In genomic region chr11:12179521-12179920, GRCh38 we compare ENCODE assay signal across 9 cellular contexts.
DNase-seq lines count a peak whose midpoint lies in the region; ATAC-seq lines count a peak whose summit lies in the region.
"Had no signal": no experiment of that assay in that cellular context is flagged by ENCODE, and none has a peak within 500 bp of the region (broad histone marks: within the 10 kb centered on the region; RNA-seq: fewer than 3 reads in every experiment).

No MANE protein-coding gene starts in this region.

- H3K9me3 Mint-ChIP-seq in CD4-positive, alpha-beta memory T cell, result no peaks in the 10 kb centered on the region
- H3K9me3 Mint-ChIP-seq in naive thymus-derived CD4-positive, alpha-beta T cell, result no peaks in the 10 kb centered on the region

- CTCF ChIA-PET in CD4-positive, alpha-beta memory T cell (lab: Charles Lee; ENCODE audit: partially characterized antibody), result interaction anchor here (1.1 to 1.5 kb wide), 2 partner anchors 20 to 57 kb away, joined by 3 read pairs; no protein-coding TSS in a partner anchor
- CTCF ChIA-PET in naive thymus-derived CD4-positive, alpha-beta T cell (lab: Charles Lee), result interaction anchor here (1.0 kb wide), 1 partner anchor 10 kb away, joined by 3 read pairs; no protein-coding TSS in a partner anchor

- DNase-seq in CD4-positive, alpha-beta memory T cell, result no peak
- DNase-seq in NCI-H2029 treated with DMSO at 0.1 percent for 48 hours (lab: John Stamatoyannopoulos, UW) (peak; percentile 34), caudate nucleus (lab: John Stamatoyannopoulos, UW) (no peak), GDM1 (lab: John Stamatoyannopoulos, UW) (no peak), COLO829 (ENCODE audit: low spot score) (no peak), middle frontal gyrus (ENCODE audit: extremely low spot score, low spot score) (no peak)
- no peak for DNase-seq in naive thymus-derived CD4-positive, alpha-beta T cell
- DNase-seq: activated naive CD4-positive, alpha-beta T cell treated with Interleukin-2 at 50 U/mL for 16 hours had no signal

- no peaks in the 10 kb centered on the region for H3K27me3 Mint-ChIP-seq in CD4-positive, alpha-beta memory T cell
- no peaks in the 10 kb centered on the region for H3K27me3 Mint-ChIP-seq in naive thymus-derived CD4-positive, alpha-beta T cell

- H3K36me3 ChIP-seq in CD4-positive, alpha-beta memory T cell (ENCODE audit: insufficient read depth, low read length), result no peaks in the 10 kb centered on the region
- H3K36me3 ChIP-seq in naive thymus-derived CD4-positive, alpha-beta T cell (ENCODE audit: control insufficient read depth in 2 of 3, insufficient read depth in 3 of 3, low read length in 3 of 3), result no peaks in the 10 kb centered on the region

- H3K4me1 ChIP-seq in CD4-positive, alpha-beta memory T cell (ENCODE audit: insufficient read depth, low read length), result peaks cover 31% of the 10 kb centered on the region
- peaks cover 0 to 10% of the 10 kb centered on the region in 2 donors for H3K4me1 ChIP-seq in naive thymus-derived CD4-positive, alpha-beta T cell (ENCODE audit: control insufficient read depth in 2 of 2, insufficient read depth in 2 of 2, low read length in 2 of 2)

- peak overlapping the region in 5 of 7 donors; percentile 51 to 90 (median 75) for H3K27ac Mint-ChIP-seq in CD4-positive, alpha-beta memory T cell
- peak overlapping the region in 5 of 9 donors; percentile 18 to 80 (median 52) for H3K27ac Mint-ChIP-seq in naive thymus-derived CD4-positive, alpha-beta T cell

- ATAC-seq in naive thymus-derived CD4-positive, alpha-beta T cell, result no peak

- no peak overlapping the region for H3K4me3 ChIP-seq in CD4-positive, alpha-beta memory T cell (ENCODE audit: low read length in 2 of 2)
- no peak overlapping the region for H3K4me3 ChIP-seq in naive thymus-derived CD4-positive, alpha-beta T cell (ENCODE audit: low read length)

- intact Hi-C loops in CD4-positive, alpha-beta memory T cell (cut with micrococcal nuclease), result no loop called here
- intact Hi-C loops in naive thymus-derived CD4-positive, alpha-beta T cell (cut with micrococcal nuclease), result no loop called here

- H3K4me3 Mint-ChIP-seq in CD4-positive, alpha-beta memory T cell, result peak overlapping the region in 4 of 8 donors; percentile 24 to 68 (median 48)
- H3K4me3 Mint-ChIP-seq in naive thymus-derived CD4-positive, alpha-beta T cell, result peak overlapping the region in 1 of 10 donors; percentile 51

- H3K9me3 ChIP-seq in CD4-positive, alpha-beta memory T cell (ENCODE audit: control insufficient read depth in 1 of 2, low read length in 2 of 2), result no peaks in the 10 kb centered on the region
- H3K9me3 ChIP-seq in naive thymus-derived CD4-positive, alpha-beta T cell (ENCODE audit: control insufficient read depth in 2 of 3, low read length in 3 of 3), result no peaks in the 10 kb centered on the region

- no peaks in the 10 kb centered on the region for H3K36me3 Mint-ChIP-seq in CD4-positive, alpha-beta memory T cell
- H3K36me3 Mint-ChIP-seq in naive thymus-derived CD4-positive, alpha-beta T cell, result peaks cover 0 to 30% (median 0%) of the 10 kb centered on the region in 5 donors

- no peaks in the 10 kb centered on the region for H3K27me3 ChIP-seq in CD4-positive, alpha-beta memory T cell (ENCODE audit: insufficient read depth, low read length)
- no peaks in the 10 kb centered on the region for H3K27me3 ChIP-seq in naive thymus-derived CD4-positive, alpha-beta T cell (ENCODE audit: control insufficient read depth in 2 of 2, insufficient read depth in 2 of 2, low read length in 2 of 2)

- H3K4me1 Mint-ChIP-seq in CD4-positive, alpha-beta memory T cell, result peaks cover 24 to 36% (median 32%) of the 10 kb centered on the region in 4 donors
- peaks cover 13 to 54% (median 26%) of the 10 kb centered on the region in 7 donors for H3K4me1 Mint-ChIP-seq in naive thymus-derived CD4-positive, alpha-beta T cell

- POLR2A ChIA-PET in CD4-positive, alpha-beta memory T cell (lab: Charles Lee; ENCODE audit: partially characterized antibody), result interaction anchor here (1.9 kb wide), 1 partner anchor 11 kb away, joined by 5 read pairs; no protein-coding TSS in a partner anchor
- POLR2A ChIA-PET in naive thymus-derived CD4-positive, alpha-beta T cell (lab: Charles Lee), result no interaction called here

- H3K27ac ChIP-seq in CD4-positive, alpha-beta memory T cell (ENCODE audit: low read depth, low read length), result no peak overlapping the region
- peak overlapping the region; percentile 14 for H3K27ac ChIP-seq in cingulate gyrus (ENCODE audit: low read depth, low read length)
- no peak overlapping the region for H3K27ac ChIP-seq in naive thymus-derived CD4-positive, alpha-beta T cell (ENCODE audit: low read depth, low read length)
- H3K27ac ChIP-seq in caudate nucleus (ENCODE audit: low read depth, low read length), result no peak overlapping the region
